24 cellular contexts compared by ENCODE assay signal in genomic region chr16:57663917-57664661, GRCh38. TPM values are rescaled to one million over a fixed set of nuclear protein-coding genes. Genes with fewer than 3 reads are reported as not detected.
DNase-seq lines count a peak whose midpoint lies in the region; ATAC-seq, FAIRE-seq and TF ChIP-seq lines count a peak whose summit lies in the region.
"Had no signal": no experiment of that assay in that cellular context is flagged by ENCODE, and none has a peak within 500 bp of the region (broad histone marks: within the 10 kb centered on the region; RNA-seq: fewer than 3 reads in every experiment).

No MANE protein-coding gene starts in this region.

- BruUV-seq in HepG2 (replicated peaks; lab: Mats Ljungman, UMichigan), result no TSS peak
- BruUV-seq in Panc1 (replicated peaks; lab: Mats Ljungman, UMichigan), result no TSS peak

- peak; percentile 38 for TF ChIP-seq CTCF in HepG2 (CRISPR knock-in tag; IDR thresholded peaks at IDR 0.05)
- no peak for TF ChIP-seq CTCF in right lobe of liver (IDR thresholded peaks at IDR 0.05)
- TF ChIP-seq CTCF in Panc1 (IDR thresholded peaks at IDR 0.05), result no peak; the same call in 1 of the 2 replicates

- intact Hi-C loops in HepG2 (cut with micrococcal nuclease; ENCODE audit: unreplicated experiment) (no loop called here), right lobe of liver (cut with DNase I) (no loop called here), Panc1 (cut with micrococcal nuclease; ENCODE audit: unreplicated experiment) (no loop called here)

- H2AFZ ChIP-seq in HepG2 (ENCODE audit: low read length), result no peak overlapping the region

- peaks cover 29 to 47% (median 30%) of the 10 kb centered on the region in 3 donors for H3K36me3 Mint-ChIP-seq in immature natural killer cell
- peaks cover 62% of the 10 kb centered on the region for H3K36me3 Mint-ChIP-seq in stimulated activated effector memory CD8-positive, alpha-beta T cell treated with anti-CD3 and anti-CD28 coated beads, Interleukin-12 subunit alpha, Interleukin-12 subunit beta, amount 100 ng/mL, for 72 hours
- H3K36me3 Mint-ChIP-seq: CD4-positive, alpha-beta memory T cell; naive B cell had no signal

- POLR2A ChIA-PET in HepG2 (lab: Yijun Ruan, JAX), result interaction anchor here (1.0 kb wide), 2 partner anchors 40 to 73 kb away, joined by 3 to 4 read pairs; no protein-coding TSS in a partner anchor
- POLR2A ChIA-PET in Panc1 (lab: Charles Lee), result no interaction called here

- H3K27ac ChIP-seq in HepG2 (ENCODE audit: extremely low read length, insufficient read depth, low read length) (no peak overlapping the region), right lobe of liver (no peak overlapping the region), Panc1 (ENCODE audit: low read length) (no peak overlapping the region)
- H3K27ac ChIP-seq: prostate gland, suprapubic skin, VCaP had no signal

- CTCF ChIA-PET in HepG2 (lab: Yijun Ruan, JAX; ENCODE audit: low intra/inter-chr PET ratio, low total read pairs), result interaction anchor here (2.6 kb wide), 1 partner anchor 16 kb away, joined by 8 read pairs; no protein-coding TSS in a partner anchor
- CTCF ChIA-PET in Panc1 (lab: Charles Lee), result interaction anchor here (0.7 kb wide), 1 partner anchor 71 kb away, joined by 9 read pairs; the partner anchor contains the start of gene KATNB1

- TF ChIP-seq EP300 in HepG2 (IDR thresholded peaks at IDR 0.05; ENCODE audit: low read depth in 2 of 2, low read length in 2 of 2), result no peak
- TF ChIP-seq EP300 in HepG2 (CRISPR knock-in tag; IDR thresholded peaks at IDR 0.05; ENCODE audit: borderline replicate concordance), result no peak

- peaks cover 66 to 72% of the 10 kb centered on the region in 2 donors for H3K4me1 Mint-ChIP-seq in immature natural killer cell
- H3K4me1 Mint-ChIP-seq in stimulated activated effector memory CD8-positive, alpha-beta T cell treated with anti-CD3 and anti-CD28 coated beads, Interleukin-12 subunit alpha, Interleukin-12 subunit beta, amount 100 ng/mL, for 72 hours, result peaks cover 18% of the 10 kb centered on the region
- H3K4me1 Mint-ChIP-seq: activated CD4-positive, alpha-beta memory T cell treated with anti-CD3 and anti-CD28 coated beads, Interleukin-2, amount 10 ng/mL, durations not matched to agents 7 days and 5 days; CD4-positive, alpha-beta memory T cell; naive B cell had no signal

- H3K4me2 ChIP-seq in HepG2 (ENCODE audit: low read depth, low read length), result no peak overlapping the region

- H3K27me3 Mint-ChIP-seq in immature natural killer cell (ENCODE audit: low read depth in 3 of 3), result peaks cover 6 to 12% (median 11%) of the 10 kb centered on the region in 3 donors
- H3K27me3 Mint-ChIP-seq: activated CD4-positive, alpha-beta memory T cell treated with anti-CD3 and anti-CD28 coated beads, Interleukin-2, amount 10 ng/mL, durations not matched to agents 7 days and 5 days; activated T-cell treated with anti-CD3 and anti-CD28 coated beads, Interleukin-2, amount 50 U/mL, for 24 hours had no signal

- no peaks in the 10 kb centered on the region for H3K79me2 ChIP-seq in HepG2 (ENCODE audit: insufficient read depth, low read length)

- H3K27me3 ChIP-seq in HepG2 (ENCODE audit: control insufficient read depth in 1 of 2, insufficient read depth in 2 of 2, low read length in 2 of 2) (no peaks in the 10 kb centered on the region), right lobe of liver (no peaks in the 10 kb centered on the region), Panc1 (ENCODE audit: control insufficient read depth, insufficient read depth, low read length) (no peaks in the 10 kb centered on the region)
- H3K27me3 ChIP-seq: suprapubic skin had no signal

- WGBS in HepG2 (ENCODE audit: low lambda C conversion rate), result 90% methylated on average over 15 of the region's 15 CpGs
- WGBS in right lobe of liver (ENCODE audit: insufficient coverage, low coverage, low lambda C conversion rate, missing lambda C conversion rate), result 85% methylated on average over 5 of the region's 15 CpGs

- DNase-seq in HepG2 (ENCODE audit: low spot score) (peak; percentile 38), right lobe of liver (no peak), Panc1 (ENCODE audit: low read depth, low spot score) (no peak), immature natural killer cell (no peak), islet precursor cell (no peak), AG08395 (ENCODE audit: low spot score) (no peak), kidney tubule cell (ENCODE audit: low spot score) (no peak)
- no peak for DNase-seq in stimulated activated effector memory CD8-positive, alpha-beta T cell treated with anti-CD3 and anti-CD28 coated beads, Interleukin-12 subunit alpha, Interleukin-12 subunit beta, amount 100 ng/mL, for 72 hours (ENCODE audit: low spot score in 2 of 2)
- DNase-seq: activated CD4-positive, alpha-beta memory T cell treated with anti-CD3 and anti-CD28 coated beads, Interleukin-2, amount 10 ng/mL, durations not matched to agents 7 days and 5 days; activated naive CD4-positive, alpha-beta T cell treated with anti-CD3 and anti-CD28 coated beads, Interleukin-2, amount 50 U/mL, for 16 hours; activated T-cell treated with anti-CD3 and anti-CD28 coated beads, Interleukin-2, amount 50 U/mL, for 24 hours; CD4-positive, alpha-beta memory T cell; mammary epithelial cell; MM.1S; naive B cell; NCI-H146; NCI-H748 treated with DMSO at 0.1 percent for 48 hours; SIG-M5; T-helper 2 cell had no signal

- peak overlapping the region in 1 of 5 donors; percentile 5 for H3K4me3 Mint-ChIP-seq in immature natural killer cell
- no peak overlapping the region for H3K4me3 Mint-ChIP-seq in stimulated activated effector memory CD8-positive, alpha-beta T cell treated with anti-CD3 and anti-CD28 coated beads, Interleukin-12 subunit alpha, Interleukin-12 subunit beta, amount 100 ng/mL, for 72 hours
- H3K4me3 Mint-ChIP-seq: activated CD4-positive, alpha-beta memory T cell treated with anti-CD3 and anti-CD28 coated beads, Interleukin-2, amount 10 ng/mL, durations not matched to agents 7 days and 5 days; activated T-cell treated with anti-CD3 and anti-CD28 coated beads, Interleukin-2, amount 50 U/mL, for 24 hours; CD4-positive, alpha-beta memory T cell; naive B cell had no signal

- no peak for FAIRE-seq in HepG2 (lab: Jason Lieb, UNC)

- TF ChIP-seq POLR2A in HepG2 (IDR thresholded peaks at IDR 0.05; ENCODE audit: insufficient read depth in 1 of 2, low read depth in 2 of 2, low read length in 2 of 2), result no peak
- TF ChIP-seq POLR2A in right lobe of liver (IDR thresholded peaks at IDR 0.05), result no peak

- in situ Hi-C loops in HepG2 (cut with HindIII; ENCODE audit: extremely low pct_ligation_motif_present, low pct_unique_long_range_greater_than_20kb), result no loop called here
- in situ Hi-C loops in Panc1 (cut with HindIII; ENCODE audit: low pct_unique_long_range_greater_than_20kb, low sequenced_read_pairs), result no loop called here

- H3K9me3 ChIP-seq in HepG2 (ENCODE audit: low read length) (no peaks in the 10 kb centered on the region), right lobe of liver (no peaks in the 10 kb centered on the region), Panc1 (ENCODE audit: control insufficient read depth, insufficient read depth, low read depth, low read length) (no peaks in the 10 kb centered on the region)
- H3K9me3 ChIP-seq: prostate gland, suprapubic skin had no signal

- no peak overlapping the region for H3K9ac ChIP-seq in HepG2 (ENCODE audit: insufficient read depth, low read depth, low read length)

- H3K36me3 ChIP-seq in HepG2 (replicated peaks in 1 of 2; ENCODE audit: control insufficient read depth in 1 of 2, insufficient read depth in 2 of 2, low read length in 2 of 2) (no peaks in the 10 kb centered on the region), right lobe of liver (no peaks in the 10 kb centered on the region), Panc1 (ENCODE audit: control insufficient read depth, insufficient read depth, low read length) (no peaks in the 10 kb centered on the region)
- H3K36me3 ChIP-seq: prostate gland had no signal

- H3K9me3 Mint-ChIP-seq in immature natural killer cell, result no peaks in the 10 kb centered on the region
- H3K9me3 Mint-ChIP-seq in stimulated activated effector memory CD8-positive, alpha-beta T cell treated with anti-CD3 and anti-CD28 coated beads, Interleukin-12 subunit alpha, Interleukin-12 subunit beta, amount 100 ng/mL, for 72 hours, result no peaks in the 10 kb centered on the region
- H3K9me3 Mint-ChIP-seq: activated CD4-positive, alpha-beta memory T cell treated with anti-CD3 and anti-CD28 coated beads, Interleukin-2, amount 10 ng/mL, durations not matched to agents 7 days and 5 days; activated T-cell treated with anti-CD3 and anti-CD28 coated beads, Interleukin-2, amount 50 U/mL, for 24 hours; CD4-positive, alpha-beta memory T cell had no signal

- no peaks in the 10 kb centered on the region for H4K20me1 ChIP-seq in HepG2 (ENCODE audit: insufficient read depth, low read length)

- ATAC-seq in HepG2 (peak; percentile 6; the same call in 2 of the 3 replicates), right lobe of liver (no peak), Panc1 (peak; percentile 37; the same call in 1 of the 2 replicates)
- no peak for ATAC-seq in stimulated activated effector memory CD8-positive, alpha-beta T cell treated with anti-CD3 and anti-CD28 coated beads, Interleukin-12 subunit alpha, Interleukin-12 subunit beta, amount 100 ng/mL, for 72 hours

- H3K4me1 ChIP-seq in HepG2 (ENCODE audit: insufficient read depth, low read length) (peaks cover 68% of the 10 kb centered on the region), right lobe of liver (peaks cover 0 to 12% (median 4%) of the 10 kb centered on the region in 4 donors), Panc1 (ENCODE audit: control insufficient read depth, insufficient read depth, low read length) (no peaks in the 10 kb centered on the region)
- H3K4me1 ChIP-seq: prostate gland had no signal

- no peak overlapping the region for H3K4me3 ChIP-seq in HepG2 (replicated peaks in 1 of 3; ENCODE audit: insufficient read depth in 1 of 3, low read depth in 2 of 3, low read length in 3 of 3)
- H3K4me3 ChIP-seq in right lobe of liver, result no peak overlapping the region
- no peak overlapping the region for H3K4me3 ChIP-seq in Panc1 (ENCODE audit: low read depth in 2 of 2, low read length in 2 of 2)
- H3K4me3 ChIP-seq: prostate gland, suprapubic skin had no signal

- TF ChIP-seq RAD21 in HepG2 (CRISPR knock-in tag; IDR thresholded peaks at IDR 0.05), result no peak

- H3K27ac Mint-ChIP-seq in immature natural killer cell, result peak overlapping the region; percentile 67 to 91 (median 83)
- H3K27ac Mint-ChIP-seq in stimulated activated effector memory CD8-positive, alpha-beta T cell treated with anti-CD3 and anti-CD28 coated beads, Interleukin-12 subunit alpha, Interleukin-12 subunit beta, amount 100 ng/mL, for 72 hours, result peak overlapping the region; percentile 76
- H3K27ac Mint-ChIP-seq: activated CD4-positive, alpha-beta memory T cell treated with anti-CD3 and anti-CD28 coated beads, Interleukin-2, amount 10 ng/mL, durations not matched to agents 7 days and 5 days; activated T-cell treated with anti-CD3 and anti-CD28 coated beads, Interleukin-2, amount 50 U/mL, for 24 hours had no signal

RNA-seq across cellular contexts. Expression of gene ADGRG3, which starts 4.0 kb away (rescaled TPM):
- total RNA-seq in HepG2 (2016; rRNA removed; fragmentation: Illumina TruSeq; extraction: Trizol) (1.0 and 2.7 TPM in 2 replicates), right lobe of liver (1 to 10 TPM in 1 of 6 experiments, under 1 TPM in 5; 0.37 to 1.6 (median 0.83) TPM), Panc1 (2021; ENCODE audit: unreplicated experiment) (not detected)
- total RNA-seq in HepG2 (2016; cell fraction: cytosol; rRNA removed; fragmentation: Illumina TruSeq; extraction: Trizol; ENCODE audit: low read depth), result 0.79 and 1.1 TPM in 2 replicates
- total RNA-seq in HepG2 (2016; cell fraction: insoluble cytoplasmic fraction; rRNA removed; fragmentation: Illumina TruSeq; extraction: Trizol), result 1.1 and 2.2 TPM in 2 replicates
- 1.0 and 1.5 TPM in 2 replicates for total RNA-seq in HepG2 (2016; cell fraction: membrane; rRNA removed; fragmentation: Illumina TruSeq; extraction: Trizol)
- total RNA-seq in HepG2 (2016; cell fraction: nucleus; rRNA removed; fragmentation: Illumina TruSeq; extraction: Trizol), result 2.3 and 2.7 TPM in 2 replicates
- polyA plus RNA-seq in HepG2 (2011; rRNA removed) (11.8 and 13.6 TPM in 2 replicates), immature natural killer cell (10 to 100 TPM; 13.1 to 18.4 (median 15.7) TPM)
- 10.8 and 11.2 TPM in 2 replicates for polyA plus RNA-seq in HepG2 (2011; cell fraction: cytosol; rRNA removed)
- 21.1 and 23.7 TPM in 2 replicates for polyA plus RNA-seq in HepG2 (2011; cell fraction: nucleus; rRNA removed)
- polyA plus RNA-seq in HepG2 (2012), result 5.8 and 8.1 TPM in 2 replicates
- 0.49 and 0.54 TPM in 2 replicates for polyA plus RNA-seq in HepG2 (2016; cell fraction: cytosol; fragmentation: Illumina TruSeq; extraction: Trizol; ENCODE audit: low read depth)
- 1.3 TPM in 2 replicates for polyA plus RNA-seq in HepG2 (2016; cell fraction: insoluble cytoplasmic fraction; fragmentation: Illumina TruSeq; extraction: Trizol; ENCODE audit: low read depth)
- polyA plus RNA-seq in HepG2 (2016; cell fraction: membrane; fragmentation: Illumina TruSeq; extraction: Trizol; ENCODE audit: low read depth), result 0.65 and 1.0 TPM in 2 replicates
- polyA plus RNA-seq in HepG2 (2016; cell fraction: nucleus; fragmentation: Illumina TruSeq; extraction: Trizol; ENCODE audit: insufficient read depth, low read depth), result 5.4 and 6.5 TPM in 2 replicates
- polyA minus RNA-seq in HepG2 (2011; rRNA and poly(A)+ RNA removed; ENCODE audit: low replicate concordance), result 0.91 and 31.9 TPM in 2 replicates
- 4.7 and 5.3 TPM in 2 replicates for polyA minus RNA-seq in HepG2 (2011; cell fraction: cytosol; rRNA and poly(A)+ RNA removed)
- polyA minus RNA-seq in HepG2 (2011; cell fraction: nucleus; rRNA and poly(A)+ RNA removed), result 8.9 and 10.4 TPM in 2 replicates
- not detected for polyA plus RNA-seq in Panc1 (2012; ENCODE audit: insufficient read length)
- total RNA-seq: activated CD4-positive, alpha-beta memory T cell treated with anti-CD3 and anti-CD28 coated beads, Interleukin-2, amount 10 ng/mL, durations not matched to agents 7 days and 5 days; CD4-positive, alpha-beta memory T cell; H4; mammary epithelial cell; OCI-LY7; prostate gland had no signal
- polyA plus RNA-seq: CD4-positive, alpha-beta memory T cell; mammary epithelial cell had no signal

RNA-seq across cellular contexts. Expression of gene DRC7, which starts 30.5 kb away (rescaled TPM):
- total RNA-seq in HepG2 (2016; rRNA removed; fragmentation: Illumina TruSeq; extraction: Trizol) (2.7 and 3.4 TPM in 2 replicates), right lobe of liver (under 1 TPM; 0.06 to 0.37 (median 0.19) TPM), Panc1 (2021; ENCODE audit: unreplicated experiment) (not detected)
- total RNA-seq in HepG2 (2016; cell fraction: cytosol; rRNA removed; fragmentation: Illumina TruSeq; extraction: Trizol; ENCODE audit: low read depth), result 0.26 and 1.5 TPM in 2 replicates
- total RNA-seq in HepG2 (2016; cell fraction: insoluble cytoplasmic fraction; rRNA removed; fragmentation: Illumina TruSeq; extraction: Trizol), result 2.4 and 2.5 TPM in 2 replicates
- total RNA-seq in HepG2 (2016; cell fraction: membrane; rRNA removed; fragmentation: Illumina TruSeq; extraction: Trizol), result 1.4 and 2.1 TPM in 2 replicates
- 0.59 and 1.6 TPM in 2 replicates for total RNA-seq in HepG2 (2016; cell fraction: nucleus; rRNA removed; fragmentation: Illumina TruSeq; extraction: Trizol)
- polyA plus RNA-seq in HepG2 (2011; rRNA removed) (3.4 and 3.5 TPM in 2 replicates), immature natural killer cell (not detected)
- 2.7 and 3.1 TPM in 2 replicates for polyA plus RNA-seq in HepG2 (2011; cell fraction: cytosol; rRNA removed)
- polyA plus RNA-seq in HepG2 (2011; cell fraction: nucleus; rRNA removed), result 3.4 TPM in 2 replicates
- polyA plus RNA-seq in HepG2 (2012), result 4.1 and 4.4 TPM in 2 replicates
- polyA plus RNA-seq in HepG2 (2016; cell fraction: cytosol; fragmentation: Illumina TruSeq; extraction: Trizol; ENCODE audit: low read depth), result 0.70 and 1.3 TPM in 2 replicates
- 2.0 and 2.4 TPM in 2 replicates for polyA plus RNA-seq in HepG2 (2016; cell fraction: insoluble cytoplasmic fraction; fragmentation: Illumina TruSeq; extraction: Trizol; ENCODE audit: low read depth)
- polyA plus RNA-seq in HepG2 (2016; cell fraction: membrane; fragmentation: Illumina TruSeq; extraction: Trizol; ENCODE audit: low read depth), result 1.0 and 1.1 TPM in 2 replicates
- 1.6 and 1.8 TPM in 2 replicates for polyA plus RNA-seq in HepG2 (2016; cell fraction: nucleus; fragmentation: Illumina TruSeq; extraction: Trizol; ENCODE audit: insufficient read depth, low read depth)
- 1.2 TPM in 1 of 2 replicates, not detected in the other for polyA minus RNA-seq in HepG2 (2011; rRNA and poly(A)+ RNA removed; ENCODE audit: low replicate concordance)
- polyA minus RNA-seq in HepG2 (2011; cell fraction: cytosol; rRNA and poly(A)+ RNA removed), result 0.99 and 1.1 TPM in 2 replicates
- 1.3 and 2.5 TPM in 2 replicates for polyA minus RNA-seq in HepG2 (2011; cell fraction: nucleus; rRNA and poly(A)+ RNA removed)
- not detected for polyA plus RNA-seq in Panc1 (2012; ENCODE audit: insufficient read length)
- total RNA-seq: activated CD4-positive, alpha-beta memory T cell treated with anti-CD3 and anti-CD28 coated beads, Interleukin-2, amount 10 ng/mL, durations not matched to agents 7 days and 5 days; CD4-positive, alpha-beta memory T cell; mammary epithelial cell; suprapubic skin had no signal
- polyA plus RNA-seq: CD4-positive, alpha-beta memory T cell had no signal

RNA-seq across cellular contexts. Expression of gene ADGRG1, which starts 35.7 kb away (rescaled TPM):
- 2.8 and 5.9 TPM in 2 replicates for total RNA-seq in HepG2 (2016; rRNA removed; fragmentation: Illumina TruSeq; extraction: Trizol)
- total RNA-seq in HepG2 (2016; cell fraction: cytosol; rRNA removed; fragmentation: Illumina TruSeq; extraction: Trizol; ENCODE audit: low read depth), result 1.1 and 2.0 TPM in 2 replicates
- 2.8 and 5.0 TPM in 2 replicates for total RNA-seq in HepG2 (2016; cell fraction: insoluble cytoplasmic fraction; rRNA removed; fragmentation: Illumina TruSeq; extraction: Trizol)
- total RNA-seq in HepG2 (2016; cell fraction: membrane; rRNA removed; fragmentation: Illumina TruSeq; extraction: Trizol), result 3.1 and 3.2 TPM in 2 replicates
- total RNA-seq in HepG2 (2016; cell fraction: nucleus; rRNA removed; fragmentation: Illumina TruSeq; extraction: Trizol), result 7.2 and 8.0 TPM in 2 replicates
- polyA plus RNA-seq in HepG2 (2011; rRNA removed), result 2.7 and 3.3 TPM in 2 replicates
- 1.8 and 2.1 TPM in 2 replicates for polyA plus RNA-seq in HepG2 (2011; cell fraction: cytosol; rRNA removed)
- 5.0 and 7.4 TPM in 2 replicates for polyA plus RNA-seq in HepG2 (2011; cell fraction: nucleus; rRNA removed)
- polyA plus RNA-seq in HepG2 (2012), result 2.3 and 3.3 TPM in 2 replicates
- polyA plus RNA-seq in HepG2 (2016; cell fraction: cytosol; fragmentation: Illumina TruSeq; extraction: Trizol; ENCODE audit: low read depth), result 0.83 and 1.3 TPM in 2 replicates
- polyA plus RNA-seq in HepG2 (2016; cell fraction: insoluble cytoplasmic fraction; fragmentation: Illumina TruSeq; extraction: Trizol; ENCODE audit: low read depth), result 2.4 and 5.1 TPM in 2 replicates
- 2.8 and 3.2 TPM in 2 replicates for polyA plus RNA-seq in HepG2 (2016; cell fraction: membrane; fragmentation: Illumina TruSeq; extraction: Trizol; ENCODE audit: low read depth)
- 14.1 and 15.0 TPM in 2 replicates for polyA plus RNA-seq in HepG2 (2016; cell fraction: nucleus; fragmentation: Illumina TruSeq; extraction: Trizol; ENCODE audit: insufficient read depth, low read depth)
- polyA minus RNA-seq in HepG2 (2011; rRNA and poly(A)+ RNA removed; ENCODE audit: low replicate concordance), result 4.0 and 29.5 TPM in 2 replicates
- polyA minus RNA-seq in HepG2 (2011; cell fraction: cytosol; rRNA and poly(A)+ RNA removed), result 1.8 and 1.9 TPM in 2 replicates
- 2.4 and 2.8 TPM in 2 replicates for polyA minus RNA-seq in HepG2 (2011; cell fraction: nucleus; rRNA and poly(A)+ RNA removed)
- total RNA-seq in right lobe of liver, result 1 to 10 TPM; 1.8 to 4.2 (median 3.4) TPM
- 13.1 TPM for total RNA-seq in Panc1 (2021; ENCODE audit: unreplicated experiment)
- 6.8 TPM for polyA plus RNA-seq in Panc1 (2012; ENCODE audit: insufficient read length)
- polyA plus RNA-seq in immature natural killer cell, result 100 to 1,000 TPM; 218 to 784 (median 395) TPM
- total RNA-seq: OCI-LY7 had no signal

Comparison
In these comparisons a context has a peak if more than half of its experiments do, and no peak if none do; other contexts are left out.
1. ATAC-seq: peak in HepG2 (single experiment) and Panc1 (single experiment); none in right lobe of liver (0 of 4) and stimulated activated effector memory CD8-positive, alpha-beta T cell treated with anti-CD3 and anti-CD28 coated beads, Interleukin-12 subunit alpha, Interleukin-12 subunit beta, amount 100 ng/mL, for 72 hours (single experiment).